In the genomic region with DNA sequence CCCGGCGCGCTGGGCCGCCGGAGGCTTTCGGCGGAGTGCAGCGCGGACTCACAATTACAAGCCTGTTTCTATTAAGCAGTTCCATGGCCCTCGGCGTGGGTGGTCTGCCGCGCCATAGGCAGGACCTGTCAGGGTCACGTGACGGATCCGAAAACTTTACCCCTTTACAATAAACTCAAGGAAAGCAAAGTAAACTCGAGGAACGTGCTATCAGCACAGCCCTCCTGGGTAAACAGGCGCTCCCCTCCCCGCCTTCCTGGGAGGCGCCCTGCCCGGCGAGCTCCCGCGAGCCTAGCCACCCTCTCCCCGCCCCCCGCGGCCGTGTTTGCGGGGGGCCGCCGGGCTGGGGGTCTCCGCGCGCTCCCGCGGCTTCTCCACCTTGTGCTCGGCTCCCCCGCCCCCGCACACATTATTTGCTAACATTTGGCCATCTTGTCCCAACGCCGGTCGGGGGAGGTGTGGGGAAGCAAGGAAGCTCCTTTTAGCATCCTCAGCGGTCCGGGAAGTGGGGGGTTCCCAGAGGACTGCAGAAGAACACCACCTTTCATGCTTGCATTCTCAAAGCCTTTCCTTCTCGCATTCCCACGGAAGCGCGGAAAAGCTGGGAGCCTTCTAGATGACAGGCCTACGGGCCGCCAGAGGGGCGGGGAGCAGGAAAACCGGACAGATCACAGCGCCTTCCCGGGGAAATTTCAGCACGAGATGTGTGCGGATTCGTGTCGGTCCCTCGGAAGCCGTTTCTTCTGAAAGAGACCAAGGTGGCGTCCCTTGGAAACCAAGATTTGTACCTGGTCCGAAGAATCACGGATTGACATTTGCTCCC, we compare ENCODE assay signal across 8 cellular contexts. TPM values are rescaled to one million over a fixed set of nuclear protein-coding genes. Genes with fewer than 3 reads are reported as not detected.
A peak's percentile ranks its signal among the peaks of the same experiment; 100 is the strongest.
DNase-seq lines count a peak whose midpoint lies in the region; ATAC-seq and TF ChIP-seq lines count a peak whose summit lies in the region.

A gene (minus strand): TSS at position 236 of the 823 bp plus-strand sequence.

- H3F3A ChIP-seq in GM23338 (replicated peaks; ENCODE audit: low read depth) = peaks cover 16% of the 10 kb centered on the region

- peaks cover 37% of the 10 kb centered on the region for H3K4me1 ChIP-seq in GM23338 (ENCODE audit: insufficient read depth)
- H3K4me1 ChIP-seq in SJCRH30 = peaks cover 5% of the 10 kb centered on the region
- peaks cover 21% of the 10 kb centered on the region for H3K4me1 ChIP-seq in body of pancreas
- peaks cover 38% of the 10 kb centered on the region for H3K4me1 ChIP-seq in iPS-18a (ENCODE audit: control insufficient read depth, low read depth, low read length)

- H3K4me3 Mint-ChIP-seq in GM23338 = peak within 1 kb of the TSS; percentile 87

- H3K36me3 Mint-ChIP-seq in GM23338 (ENCODE audit: low read depth) = peaks cover 2% of the 10 kb centered on the region; the same call in 1 of the 3 replicates

- H3K27me3 Mint-ChIP-seq in GM23338 (ENCODE audit: insufficient read depth, low read depth, poor library complexity) = peaks cover 80% of the 10 kb centered on the region

- H3K9me2 ChIP-seq in GM23338 (ENCODE audit: insufficient read depth) = no peaks in the 10 kb centered on the region

- H3K9me3 ChIP-seq in SJCRH30 (replicated peaks) (no peaks in the 10 kb centered on the region), body of pancreas (no peaks in the 10 kb centered on the region), iPS-18a (ENCODE audit: control insufficient read depth, low read depth, low read length) (no peaks in the 10 kb centered on the region)

- peaks cover 17% of the 10 kb centered on the region; the same call in 1 of the 3 replicates for H3K9me3 Mint-ChIP-seq in GM23338

- in situ Hi-C loops in GM13976 (cut with MboI; ENCODE audit: low sequenced_read_pairs, unreplicated experiment) = no loop called here

- no peaks in the 10 kb centered on the region for H4K20me1 ChIP-seq in GM23338 (replicated peaks; ENCODE audit: insufficient read depth)

- H2AFZ ChIP-seq in GM23338 = peak within 1 kb of the TSS; percentile 92

- intact Hi-C loops in body of pancreas (cut with DNase I) = no loop called here
- intact Hi-C loops in sciatic nerve (cut with DNase I) = no loop called here

- H3K36me3 ChIP-seq in GM23338 (ENCODE audit: insufficient read depth) = no peaks in the 10 kb centered on the region; the same call in 1 of the 2 replicates
- no peaks in the 10 kb centered on the region for H3K36me3 ChIP-seq in SJCRH30
- no peaks in the 10 kb centered on the region for H3K36me3 ChIP-seq in body of pancreas (replicated peaks in 1 of 2; ENCODE audit: insufficient read depth in 1 of 2, low read depth in 2 of 2)
- H3K36me3 ChIP-seq in iPS-18a (ENCODE audit: control insufficient read depth, low read depth, low read length) = no peaks in the 10 kb centered on the region

- H3K4me2 ChIP-seq in GM23338 = peak within 1 kb of the TSS; percentile 91

- 5 to 8% methylated on average over 53 to 60 of the region's 64 CpGs for WGBS in body of pancreas, 2 donors

- peaks cover 42% of the 10 kb centered on the region for H3K4me1 Mint-ChIP-seq in GM23338

- TF ChIP-seq CTCF in GM23338 (conservative IDR thresholded peaks at IDR 0.05; ENCODE audit: low read depth in 2 of 2) (no peak), body of pancreas (IDR thresholded peaks at IDR 0.05) (no peak), GM13976 (IDR thresholded peaks at IDR 0.05; ENCODE audit: borderline replicate concordance, control extremely low read depth, extremely low read depth, insufficient read depth, missing control alignments) (no peak)

- H3K4me3 ChIP-seq in GM23338 (peak within 1 kb of the TSS; percentile 87), SJCRH30 (peak within 1 kb of the TSS; percentile 66), body of pancreas (peak within 1 kb of the TSS; percentile 10 to 53), iPS-18a (ENCODE audit: low read length) (peak within 1 kb of the TSS; percentile 71)

- TF ChIP-seq POLR2A in body of pancreas (IDR thresholded peaks at IDR 0.05) = no peak

- H3K27ac Mint-ChIP-seq in GM23338 = no peak within 1 kb of the TSS

- peak; percentile 30 for ATAC-seq in GM23338
- ATAC-seq in body of pancreas = peak; percentile 81
- peak; percentile 86 for ATAC-seq in sciatic nerve
- no peak for ATAC-seq in GM18858 (IDR thresholded peaks at IDR 0.05; ENCODE audit: unreplicated experiment)
- ATAC-seq in GM18867 (IDR thresholded peaks at IDR 0.05; ENCODE audit: unreplicated experiment) = no peak

- peaks cover 10% of the 10 kb centered on the region; the same call in 1 of the 2 replicates for H3K79me2 ChIP-seq in GM23338 (replicated peaks; ENCODE audit: insufficient read depth)

- H3K27me3 ChIP-seq in GM23338 (ENCODE audit: insufficient read depth) = peaks cover 78% of the 10 kb centered on the region
- no peaks in the 10 kb centered on the region for H3K27me3 ChIP-seq in SJCRH30
- no peaks in the 10 kb centered on the region for H3K27me3 ChIP-seq in body of pancreas
- H3K27me3 ChIP-seq in iPS-18a (ENCODE audit: control insufficient read depth, insufficient read depth, low read length) = peaks cover 89% of the 10 kb centered on the region

- DNase-seq in GM23338 (ENCODE audit: low spot score) (peak; percentile 87), SJCRH30 (peak; percentile 92 to 93), body of pancreas (peak; percentile 42 to 63 (median 47)), sciatic nerve (ENCODE audit: low spot score) (peak; percentile 82), GM13976 (ENCODE audit: low spot score) (no peak)

- H3K27ac ChIP-seq in GM23338 (ENCODE audit: low read depth) (peak within 1 kb of the TSS; percentile 80; the same call in 1 of the 2 replicates), SJCRH30 (peak within 1 kb of the TSS; percentile 59; the same call in 1 of the 2 replicates), body of pancreas (peak within 1 kb of the TSS in 3 of 4 donors; percentile 26 to 51 (median 34)), iPS-18a (ENCODE audit: low read length) (no peak within 1 kb of the TSS)

- no peak within 1 kb of the TSS for H3K9ac ChIP-seq in iPS-18a (ENCODE audit: low read length)

TF ChIP-seq in GM23338, 12 proteins besides CTCF, POLR2A, EP300 and RAD21 (continues in another document):
- TF ChIP-seq NANOG (IDR thresholded peaks at IDR 0.05; ENCODE audit: borderline replicate concordance) (no peak), STAT1 (IDR thresholded peaks at IDR 0.05; ENCODE audit: unreplicated experiment) (no peak), JUNB (IDR thresholded peaks at IDR 0.05; ENCODE audit: unreplicated experiment) (no peak)

RNA-seq across cellular contexts. Expression of the gene that starts here (rescaled TPM):
- total RNA-seq in GM23338 (2014; rRNA removed; shearing (Covaris generic)) = 34.1 and 36.9 TPM in 2 replicates
- 19.7 and 21.4 TPM in 2 replicates for polyA plus RNA-seq in GM23338 (2016; fragmentation: Nextera tagmentation; extraction: Ambion mirVana)
- 35.2 and 39.2 TPM in 2 replicates for total RNA-seq in SJCRH30 (2014; rRNA removed; shearing (Covaris generic))
- 10 to 100 TPM in 1 of 2 donors, 1 to 10 TPM in 1; 8.3 to 47.5 TPM for total RNA-seq in body of pancreas
- 136 TPM for total RNA-seq in sciatic nerve

Comparison
In these comparisons a context has a peak if more than half of its experiments do, and no peak if none do; other contexts are left out.
1. ATAC-seq: peak in GM23338 (single experiment), body of pancreas (single experiment) and sciatic nerve (single experiment); none in GM18858 (single experiment) and GM18867 (single experiment).
2. H3K4me3 ChIP-seq: peak in every context shown above with its lines; median percentile 87 in GM23338; 71 in iPS-18a; 66 in SJCRH30; 32 in body of pancreas.